Comparison of ENCODE assay signal across 8 cellular contexts in the genomic region with DNA sequence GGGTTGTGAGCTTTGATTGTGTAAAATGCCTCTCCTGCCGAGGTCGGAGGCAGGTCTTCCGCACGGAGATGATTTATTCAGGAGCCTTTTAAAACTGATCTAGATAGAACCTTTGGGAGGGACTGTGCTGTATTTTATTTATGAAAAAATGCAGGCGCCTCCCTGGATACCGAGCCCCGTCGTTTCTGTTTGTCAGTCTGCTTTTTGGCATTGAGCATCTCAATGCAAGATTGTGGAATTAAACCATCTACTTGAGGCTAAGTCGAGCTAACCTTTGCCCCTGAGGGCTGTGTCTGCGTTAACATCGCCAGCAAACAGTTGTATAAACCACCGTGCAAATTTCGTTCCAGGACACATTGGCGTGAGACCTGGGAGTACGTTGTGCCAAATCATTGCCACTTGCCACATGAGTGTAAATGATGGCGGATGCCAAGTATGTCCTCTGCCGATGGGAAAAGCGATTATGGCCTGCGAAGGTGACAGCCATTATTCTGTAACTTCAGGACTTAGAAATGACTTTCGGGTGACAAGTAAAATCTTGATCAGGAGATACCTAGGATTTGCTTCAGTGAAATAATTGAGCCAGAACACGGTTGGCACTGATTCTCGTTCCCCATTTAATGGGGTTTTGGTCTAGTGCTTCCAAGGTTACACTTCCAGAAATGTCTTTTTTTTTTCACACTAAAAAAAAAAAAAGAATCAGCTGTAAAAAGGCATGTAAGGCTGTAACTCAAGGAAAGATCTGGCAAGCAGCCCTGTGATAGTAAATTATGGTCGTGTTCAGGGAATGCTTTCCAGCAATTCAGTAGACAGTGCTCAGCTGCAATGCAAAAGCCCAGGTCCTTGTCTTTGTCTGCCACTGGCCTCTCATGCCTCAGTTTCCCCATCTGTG. TPM values are rescaled to one million over a fixed set of nuclear protein-coding genes. Genes with fewer than 3 reads are reported as not detected.
A peak's percentile ranks its signal among the peaks of the same experiment; 100 is the strongest.
DNase-seq lines count a peak whose midpoint lies in the region; ATAC-seq and TF ChIP-seq lines count a peak whose summit lies in the region.

No MANE protein-coding gene starts in this region.

- peak overlapping the region; percentile 77 for H3K14ac ChIP-seq in IMR-90 (replicated peaks; ENCODE audit: low read depth, low read length)

- dilution Hi-C loops in IMR-90 (cut with HindIII; ENCODE audit: low sequenced_read_pairs, unreplicated experiment), result no loop called here

- H3K9me3 ChIP-seq in IMR-90 (ENCODE audit: control insufficient read depth, insufficient read depth, low read length), result no peaks in the 10 kb centered on the region

- CTCF ChIA-PET in IMR-90 (lab: Yijun Ruan, JAX), result interaction anchor here (0.6 kb wide), 1 partner anchor 19 kb away, joined by 3 read pairs; no protein-coding TSS in a partner anchor

- H2AK5ac ChIP-seq in IMR-90 (ENCODE audit: low read depth, low read length), result peak overlapping the region; percentile 88

- no peak for TF ChIP-seq RAD21 in IMR-90 (IDR thresholded peaks at IDR 0.05; ENCODE audit: low read length)

- peak overlapping the region; percentile 71 for H3K4ac ChIP-seq in IMR-90 (ENCODE audit: low read depth, low read length)

- POLR2A ChIA-PET in IMR-90 (lab: Charles Lee; ENCODE audit: unreplicated experiment), result no interaction called here

- in situ Hi-C loops in IMR-90 (cut with MboI; ENCODE audit: low sequenced_read_pairs), result no loop called here

- peaks cover 7 to 44% of the 10 kb centered on the region in 2 experiments for H3K79me1 ChIP-seq in IMR-90 (ENCODE audit: low read depth in 1 of 2, low read length in 2 of 2)

- ATAC-seq in IMR-90 (ENCODE audit: low read depth), result no peak
- no peak for ATAC-seq in GM19452 (IDR thresholded peaks at IDR 0.05; ENCODE audit: unreplicated experiment)
- no peak for ATAC-seq in GM21619 (IDR thresholded peaks at IDR 0.05; ENCODE audit: unreplicated experiment)

- H4K5ac ChIP-seq in IMR-90 (ENCODE audit: low read depth, low read length), result no peak overlapping the region

- no peak overlapping the region for H2BK5ac ChIP-seq in IMR-90 (ENCODE audit: low read depth, low read length, poor library complexity, severe bottlenecking)

- H2BK120ac ChIP-seq in IMR-90 (ENCODE audit: low read depth, low read length), result no peak overlapping the region

- peak overlapping the region; percentile 81 for H3K4me2 ChIP-seq in IMR-90 (ENCODE audit: low read depth, low read length)

- H2BK15ac ChIP-seq in IMR-90 (ENCODE audit: low read depth, low read length), result no peak overlapping the region

- no peaks in the 10 kb centered on the region for H3K27me3 ChIP-seq in IMR-90 (ENCODE audit: control insufficient read depth, insufficient read depth, low read length)

- H4K20me1 ChIP-seq in IMR-90 (ENCODE audit: insufficient read depth, low read length), result peaks cover 4% of the 10 kb centered on the region; the same call in 1 of the 2 replicates

- TF ChIP-seq CTCF in IMR-90 (conservative IDR thresholded peaks at IDR 0.05; ENCODE audit: low read depth, low read length) (no peak), cardiac fibroblast (IDR thresholded peaks at IDR 0.05; ENCODE audit: low read depth, low read length) (no peak)

- WGBS in IMR-90 (ENCODE audit: extremely low coverage in 2 of 2, insufficient read length in 1 of 2), 2 experiments, result 16% methylated on average over 17 of the region's 23 CpGs; no CpG with 5 or more reads in 1 of the 2 experiments

- H2AFZ ChIP-seq in IMR-90 (replicated peaks; ENCODE audit: low read length, poor library complexity), result peak overlapping the region; percentile 87

- H3K4me1 ChIP-seq in IMR-90 (ENCODE audit: control insufficient read depth, insufficient read depth, low read length), result peaks cover 11% of the 10 kb centered on the region

- peak; percentile 25 for DNase-seq in A172 (ENCODE audit: low spot score)
- DNase-seq in IMR-90, result peak; percentile 30
- DNase-seq in cardiac fibroblast (ENCODE audit: low read depth in 2 of 2), result peak in 1 of 2 donors; percentile 31
- peak; percentile 41 for DNase-seq in midbrain (lab: John Stamatoyannopoulos, UW)
- DNase-seq in HPDE6-E6E7 (ENCODE audit: extremely low spot score), result no peak
- no peak for DNase-seq in activated CD8-positive, alpha-beta memory T cell treated with anti-CD3 and anti-CD28 coated beads, Interleukin-2, amount 50 U/mL, for 48 hours

- H2BK20ac ChIP-seq in IMR-90 (ENCODE audit: low read depth, low read length), result 0 out of 2 replicates have a peak overlapping the region, but pooled peaks have one; percentile 29

- peaks cover 9% of the 10 kb centered on the region for H3K9me1 ChIP-seq in IMR-90 (ENCODE audit: insufficient read depth, low read length)

- H3K56ac ChIP-seq in IMR-90 (ENCODE audit: extremely low read depth, insufficient read depth, low read length), result peak overlapping the region; percentile 63; the same call in 1 of the 2 replicates

- H4K8ac ChIP-seq in IMR-90 (ENCODE audit: low read depth in 2 of 2, low read length in 2 of 2), result peak overlapping the region in 1 of 2 experiments; percentile 48; a peak in 1 of 4 replicates

- H3K18ac ChIP-seq in IMR-90 (ENCODE audit: low read depth, low read length), result no peak overlapping the region

- H4K91ac ChIP-seq in IMR-90 (ENCODE audit: insufficient read depth, low read depth, low read length), result no peak overlapping the region

- no peak for TF ChIP-seq POLR2A in IMR-90 (IDR thresholded peaks at IDR 0.05; ENCODE audit: low read depth, low read length)

- peak overlapping the region; percentile 91 for H3K23ac ChIP-seq in IMR-90 (ENCODE audit: low read depth, low read length)

- peak overlapping the region; percentile 80 for H3K4me3 ChIP-seq in IMR-90 (ENCODE audit: insufficient read depth, low read depth, low read length)
- peak overlapping the region; percentile 86 to 96 for H3K4me3 ChIP-seq in cardiac fibroblast (replicated peaks in 1 of 2; ENCODE audit: low read depth in 2 of 2, low read length in 2 of 2)

- H3K27ac ChIP-seq in IMR-90 (ENCODE audit: insufficient read depth, low read length), result peak overlapping the region; percentile 73; the same call in 1 of the 2 replicates

- H2AK9ac ChIP-seq in IMR-90 (replicated peaks; ENCODE audit: low read depth, low read length, poor library complexity), result peak overlapping the region; percentile 93

- peaks cover 19% of the 10 kb centered on the region for H3K36me3 ChIP-seq in IMR-90 (ENCODE audit: control insufficient read depth, insufficient read depth, low read length)

- intact Hi-C loops in IMR-90 (cut with micrococcal nuclease), result no loop called here

- H3K9ac ChIP-seq in IMR-90 (ENCODE audit: low read depth, low read length), result peak overlapping the region; percentile 91

- no TSS peak for BruUV-seq in IMR-90 (replicated peaks; lab: Mats Ljungman, UMichigan)

TF ChIP-seq in IMR-90, 13 proteins besides CTCF, POLR2A, EP300 and RAD21:
- TF ChIP-seq RFX5 (IDR thresholded peaks at IDR 0.05; ENCODE audit: low read depth, low read length) (no peak), CEBPB (IDR thresholded peaks at IDR 0.05; ENCODE audit: low read depth, low read length) (no peak), NFE2L2 (IDR thresholded peaks at IDR 0.05; ENCODE audit: low read depth, low read length) (no peak), CHD1 (IDR thresholded peaks at IDR 0.05; ENCODE audit: low read depth, low read length) (no peak), MAZ (IDR thresholded peaks at IDR 0.05; ENCODE audit: borderline replicate concordance, low read depth, low read length) (no peak), BHLHE40 (IDR thresholded peaks at IDR 0.05; ENCODE audit: low read depth, low read length) (no peak), SMC3 (IDR thresholded peaks at IDR 0.05; ENCODE audit: low read depth, low read length) (no peak), MAFK (IDR thresholded peaks at IDR 0.05; ENCODE audit: low read depth, low read length) (no peak), MXI1 (IDR thresholded peaks at IDR 0.05; ENCODE audit: borderline replicate concordance, low read depth, low read length) (no peak), RCOR1 (IDR thresholded peaks at IDR 0.05; ENCODE audit: insufficient replicate concordance, low read length) (no peak), FOS (IDR thresholded peaks at IDR 0.05; ENCODE audit: low read depth, low read length) (no peak)
- TF ChIP-seq, protein P1, sequence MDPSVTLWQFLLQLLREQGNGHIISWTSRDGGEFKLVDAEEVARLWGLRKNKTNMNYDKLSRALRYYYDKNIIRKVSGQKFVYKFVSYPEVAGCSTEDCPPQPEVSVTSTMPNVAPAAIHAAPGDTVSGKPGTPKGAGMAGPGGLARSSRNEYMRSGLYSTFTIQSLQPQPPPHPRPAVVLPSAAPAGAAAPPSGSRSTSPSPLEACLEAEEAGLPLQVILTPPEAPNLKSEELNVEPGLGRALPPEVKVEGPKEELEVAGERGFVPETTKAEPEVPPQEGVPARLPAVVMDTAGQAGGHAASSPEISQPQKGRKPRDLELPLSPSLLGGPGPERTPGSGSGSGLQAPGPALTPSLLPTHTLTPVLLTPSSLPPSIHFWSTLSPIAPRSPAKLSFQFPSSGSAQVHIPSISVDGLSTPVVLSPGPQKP (IDR thresholded peaks at IDR 0.05; ENCODE audit: borderline replicate concordance, low read depth, low read length), result no peak
- TF ChIP-seq, protein P2, sequence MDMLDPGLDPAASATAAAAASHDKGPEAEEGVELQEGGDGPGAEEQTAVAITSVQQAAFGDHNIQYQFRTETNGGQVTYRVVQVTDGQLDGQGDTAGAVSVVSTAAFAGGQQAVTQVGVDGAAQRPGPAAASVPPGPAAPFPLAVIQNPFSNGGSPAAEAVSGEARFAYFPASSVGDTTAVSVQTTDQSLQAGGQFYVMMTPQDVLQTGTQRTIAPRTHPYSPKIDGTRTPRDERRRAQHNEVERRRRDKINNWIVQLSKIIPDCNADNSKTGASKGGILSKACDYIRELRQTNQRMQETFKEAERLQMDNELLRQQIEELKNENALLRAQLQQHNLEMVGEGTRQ (IDR thresholded peaks at IDR 0.05; ENCODE audit: low read depth, low read length), result no peak

RNA-seq across cellular contexts. Expression of a gene that starts 27.5 kb away (rescaled TPM):
- total RNA-seq in A172 (2014; rRNA removed; shearing (Covaris generic)), result 169 and 186 TPM in 2 replicates
- total RNA-seq in IMR-90 (2012; rRNA removed), result 60.8 and 64.7 TPM in 2 replicates
- 136 and 167 TPM in 2 replicates for polyA plus RNA-seq in IMR-90 (2012; rRNA removed)
- 283 and 387 TPM in 2 replicates for polyA plus RNA-seq in IMR-90 (2012; cell fraction: cytosol; rRNA removed)
- 76.0 and 256 TPM in 2 replicates for polyA plus RNA-seq in IMR-90 (2012; cell fraction: nucleus; rRNA removed; ENCODE audit: low replicate concordance)

RNA-seq across cellular contexts. Expression of a gene that starts 45.1 kb away (rescaled TPM):
- total RNA-seq in A172 (2014; rRNA removed; shearing (Covaris generic)), result 101 and 117 TPM in 2 replicates
- total RNA-seq in IMR-90 (2012; rRNA removed), result 22.8 and 23.9 TPM in 2 replicates
- polyA plus RNA-seq in IMR-90 (2012; rRNA removed), result 51.8 and 63.6 TPM in 2 replicates
- polyA plus RNA-seq in IMR-90 (2012; cell fraction: cytosol; rRNA removed), result 37.4 and 106 TPM in 2 replicates
- polyA plus RNA-seq in IMR-90 (2012; cell fraction: nucleus; rRNA removed; ENCODE audit: low replicate concordance), result 22.7 and 61.5 TPM in 2 replicates

RNA-seq across cellular contexts. Expression of a gene that starts 51.2 kb away (rescaled TPM):
- 84.8 and 110 TPM in 2 replicates for total RNA-seq in A172 (2014; rRNA removed; shearing (Covaris generic))
- total RNA-seq in IMR-90 (2012; rRNA removed), result 22.0 and 35.3 TPM in 2 replicates
- polyA plus RNA-seq in IMR-90 (2012; rRNA removed), result 62.8 and 63.6 TPM in 2 replicates
- 32.2 and 39.6 TPM in 2 replicates for polyA plus RNA-seq in IMR-90 (2012; cell fraction: cytosol; rRNA removed)
- 127 and 151 TPM in 2 replicates for polyA plus RNA-seq in IMR-90 (2012; cell fraction: nucleus; rRNA removed; ENCODE audit: low replicate concordance)

Comparison
In these comparisons a context has a peak if more than half of its experiments do, and no peak if none do; other contexts are left out.
1. DNase-seq: peak in A172 (single experiment), IMR-90 (single experiment) and midbrain (single experiment); none in HPDE6-E6E7 (single experiment) and activated CD8-positive, alpha-beta memory T cell treated with anti-CD3 and anti-CD28 coated beads, Interleukin-2, amount 50 U/mL, for 48 hours (single experiment).